In genomic region chr14:69968151-69968550, GRCh38 we compare ENCODE assay signal across 20 cellular contexts.
"Had no signal": no experiment of that assay in that cellular context is flagged by ENCODE, and none has a peak within 500 bp of the region (broad histone marks: within the 10 kb centered on the region; RNA-seq: fewer than 3 reads in every experiment).

No MANE protein-coding gene starts in this region.

- H3K4me1 ChIP-seq: SJSA1 had no signal

- DNase-seq: KBM-7, MV-4-11, NCI-H1048, NCI-H1105, NCI-H1417, NCI-H1436 treated with DMSO at 0.1 percent for 48 hours, NCI-H187, NCI-H2029, NCI-H2081 treated with DMSO at 0.1 percent for 48 hours, NCI-H2171, NCI-H226, NCI-H510A, NCI-H524 treated with DMSO at 0.1 percent for 48 hours, NCI-H69, NCI-H774, Right ventricle myocardium superior, RPMI8226, SIG-M5 had no signal

- H3K9me3 ChIP-seq: SJSA1 had no signal

- H3K4me3 ChIP-seq: SJSA1, SK-N-MC had no signal

- H3K36me3 ChIP-seq: SJSA1 had no signal

- H3K27ac ChIP-seq: SJSA1, SK-N-MC had no signal

- H3K27me3 ChIP-seq: SJSA1 had no signal
